Comparison of ENCODE assay signal across 19 cellular contexts in genomic region chr1:227792216-227793078, GRCh38. TPM values are rescaled to one million over a fixed set of nuclear protein-coding genes. Genes with fewer than 3 reads are reported as not detected.
DNase-seq lines count a peak whose midpoint lies in the region; ATAC-seq and TF ChIP-seq lines count a peak whose summit lies in the region.
"Had no signal": no experiment of that assay in that cellular context is flagged by ENCODE, and none has a peak within 500 bp of the region (broad histone marks: within the 10 kb centered on the region; RNA-seq: fewer than 3 reads in every experiment).

No MANE protein-coding gene starts in this region.

- no peak for ATAC-seq in GM21529 (IDR thresholded peaks at IDR 0.05; ENCODE audit: unreplicated experiment)
- ATAC-seq: CD8-positive, alpha-beta T cell had no signal

- H3K4me1 Mint-ChIP-seq in brain (peaks cover 42% of the 10 kb centered on the region), neural crest cell (no peaks in the 10 kb centered on the region)

- H3K27me3 Mint-ChIP-seq in brain (peaks cover 10% of the 10 kb centered on the region), neural crest cell (ENCODE audit: low read depth) (peaks cover 29% of the 10 kb centered on the region)
- H3K27me3 Mint-ChIP-seq: stimulated activated naive CD8-positive, alpha-beta T cell treated with anti-CD3 and anti-CD28 coated beads, Interleukin-15, Interleukin-2, amounts not matched to agents 100 ng/mL and 50 ng/mL, for 24 hours had no signal

- no peaks in the 10 kb centered on the region for H3K9me3 ChIP-seq in testis

- H3K36me3 Mint-ChIP-seq in brain: no peaks in the 10 kb centered on the region
- H3K36me3 Mint-ChIP-seq in neural crest cell (ENCODE audit: low read depth): no peaks in the 10 kb centered on the region
- H3K36me3 Mint-ChIP-seq: CD8-positive, alpha-beta T cell had no signal

- POLR2A ChIA-PET in HEK293T (lab: Yijun Ruan, JAX): no interaction called here

- peak overlapping the region in 3 of 5 experiments; percentile 67 to 88 (median 74) for H3K27ac Mint-ChIP-seq in brain
- H3K27ac Mint-ChIP-seq in neural crest cell (ENCODE audit: unreplicated experiment): no peak overlapping the region
- H3K27ac Mint-ChIP-seq: activated T-helper 2 cell treated with anti-CD3 and anti-CD28 coated beads, Interferon-gamma antibody, Interleukin-2, Interleukin-4, amounts not matched to agents 10 μg/mL and 5 μg/mL and 100 μg/mL, durations not matched to agents 14 hours and 24 hours and 36 hours; CD8-positive, alpha-beta T cell; stimulated activated naive CD8-positive, alpha-beta T cell treated with anti-CD3 and anti-CD28 coated beads, Interleukin-15, Interleukin-2, amounts not matched to agents 100 ng/mL and 50 ng/mL, for 24 hours had no signal

- H3K27ac ChIP-seq in testis: no peak overlapping the region
- H3K27ac ChIP-seq: parathyroid adenoma had no signal

- TF ChIP-seq CTCF in brain (conservative IDR thresholded peaks at IDR 0.05): peak in 1 of 2 experiments; percentile 22
- TF ChIP-seq CTCF in neural crest cell (conservative IDR thresholded peaks at IDR 0.05): peak; percentile 19
- no peak for TF ChIP-seq CTCF in testis (IDR thresholded peaks at IDR 0.05)

- no peak for TF ChIP-seq POLR2A in testis (IDR thresholded peaks at IDR 0.05)

- H3K4me3 ChIP-seq in testis: no peak overlapping the region

- H3K36me3 ChIP-seq in testis (ENCODE audit: low read depth, missing control alignments): no peaks in the 10 kb centered on the region

- H3K4me3 Mint-ChIP-seq in brain (peak overlapping the region in 2 of 5 experiments; percentile 16 to 20), neural crest cell (no peak overlapping the region)
- H3K4me3 Mint-ChIP-seq: CD8-positive, alpha-beta T cell; stimulated activated naive CD8-positive, alpha-beta T cell treated with anti-CD3 and anti-CD28 coated beads, Interleukin-15, Interleukin-2, amounts not matched to agents 100 ng/mL and 50 ng/mL, for 24 hours had no signal

- H3K9me3 Mint-ChIP-seq in brain: peaks cover 0 to 3% (median 0%) of the 10 kb centered on the region in 5 experiments
- no peaks in the 10 kb centered on the region for H3K9me3 Mint-ChIP-seq in neural crest cell
- H3K9me3 Mint-ChIP-seq: activated T-helper 2 cell treated with anti-CD3 and anti-CD28 coated beads, Interferon-gamma antibody, Interleukin-2, Interleukin-4, amounts not matched to agents 10 μg/mL and 5 μg/mL and 100 μg/mL, durations not matched to agents 14 hours and 24 hours and 36 hours; CD8-positive, alpha-beta T cell; stimulated activated naive CD8-positive, alpha-beta T cell treated with anti-CD3 and anti-CD28 coated beads, Interleukin-15, Interleukin-2, amounts not matched to agents 100 ng/mL and 50 ng/mL, for 24 hours had no signal

- DNase-seq in D341Med (ENCODE audit: low spot score) (peak; percentile 31), HEK293T (ENCODE audit: extremely low spot score) (peak; percentile 7), neural crest cell (ENCODE audit: low read depth, low spot score) (no peak), testis (no peak), globus pallidus (ENCODE audit: low spot score) (no peak), dermis blood vessel endothelial cell (no peak)
- DNase-seq: activated CD4-positive, CD25-positive, alpha-beta regulatory T cell treated with anti-CD3 and anti-CD28 coated beads, Interleukin-2, amount 50 U/mL, for 72 hours; NCI-H1417 treated with DMSO at 0.1 percent for 48 hours; NCI-H69; stimulated activated CD4-positive, alpha-beta T cell treated with anti-CD3 and anti-CD28 coated beads, Interleukin-1b, Interleukin-23, amount 100 ng/mL, for 48 hours had no signal

- WGBS in testis, 2 donors: 81 to 89% methylated on average over 6 to 19 of the region's 19 CpGs

- H3K4me1 ChIP-seq in testis: peaks cover 19% of the 10 kb centered on the region
- H3K4me1 ChIP-seq: parathyroid adenoma had no signal

- intact Hi-C loops in testis (cut with DNase I; ENCODE audit: low total_unique reads): no loop called here

- CTCF ChIA-PET in HEK293T (lab: Yijun Ruan, JAX): no interaction called here

- H3K27me3 ChIP-seq in testis: no peaks in the 10 kb centered on the region

TF ChIP-seq in HEK293T, 16 proteins besides CTCF, POLR2A, EP300 and RAD21:
- TF ChIP-seq L3MBTL2 (conservative IDR thresholded peaks at IDR 0.05): no peak
- no peak for TF ChIP-seq FOXA1 (IDR thresholded peaks at IDR 0.05)
- TF ChIP-seq CTBP1 (IDR thresholded peaks at IDR 0.05; ENCODE audit: borderline replicate concordance): no peak
- TF ChIP-seq ZNF384 (IDR thresholded peaks at IDR 0.05): no peak
- TF ChIP-seq ARNT (IDR thresholded peaks at IDR 0.05): no peak
- TF ChIP-seq HDGF (IDR thresholded peaks at IDR 0.05; ENCODE audit: borderline replicate concordance): no peak
- TF ChIP-seq FOXK2 (IDR thresholded peaks at IDR 0.05): no peak
- no peak for TF ChIP-seq ELF4 (IDR thresholded peaks at IDR 0.05)
- no peak for TF ChIP-seq FOXM1 (IDR thresholded peaks at IDR 0.05; ENCODE audit: borderline replicate concordance)
TF ChIP-seq in HEK293T: peak in this region for 0.

RNA-seq across cellular contexts. Expression of gene PRSS38, which starts 23.0 kb away (rescaled TPM):
- polyA plus RNA-seq in brain (ENCODE audit: insufficient read depth, low read depth, low replicate concordance) (not detected), testis (ENCODE audit: insufficient read depth, low read depth, low replicate concordance) (5.4 TPM)
- total RNA-seq in neural crest cell (not detected in 2 replicates), testis (1 to 10 TPM; 3.4 to 9.3 TPM), dermis blood vessel endothelial cell (not detected in 2 replicates)
- total RNA-seq: activated T-helper 2 cell treated with anti-CD3 and anti-CD28 coated beads, Interferon-gamma antibody, Interleukin-2, Interleukin-4, amounts not matched to agents 10 μg/mL and 5 μg/mL and 100 μg/mL, durations not matched to agents 14 hours and 24 hours and 36 hours; bronchial epithelial cell; CD8-positive, alpha-beta T cell; HT1080; mesenteric fat pad had no signal

RNA-seq across cellular contexts. Expression of gene SNAP47, which starts 57.2 kb away (rescaled TPM):
- polyA plus RNA-seq in brain (ENCODE audit: insufficient read depth, low read depth, low replicate concordance) (75.0 TPM), testis (ENCODE audit: insufficient read depth, low read depth, low replicate concordance) (72.2 TPM)
- total RNA-seq in neural crest cell (42.9 and 45.3 TPM in 2 replicates), testis (10 to 100 TPM; 77.6 to 80.3 TPM), dermis blood vessel endothelial cell (39.5 and 44.9 TPM in 2 replicates)

RNA-seq across cellular contexts. Expression of gene JMJD4, which starts 57.3 kb away (rescaled TPM):
- 15.6 TPM for polyA plus RNA-seq in brain (ENCODE audit: insufficient read depth, low read depth, low replicate concordance)
- 25.2 and 28.3 TPM in 2 replicates for total RNA-seq in neural crest cell
- total RNA-seq in testis: 10 to 100 TPM; 35.2 to 36.1 TPM
- 33.8 TPM for polyA plus RNA-seq in testis (ENCODE audit: insufficient read depth, low read depth, low replicate concordance)
- total RNA-seq in dermis blood vessel endothelial cell: 30.8 and 31.8 TPM in 2 replicates

Comparison
In these comparisons a context has a peak if more than half of its experiments do, and no peak if none do; other contexts are left out.
1. DNase-seq: peak in D341Med (single experiment) and HEK293T (single experiment); none in neural crest cell (single experiment), testis (single experiment), globus pallidus (single experiment) and dermis blood vessel endothelial cell (single experiment).